31 cellular contexts compared by ENCODE assay signal in genomic region chr1:71717186-71717585, GRCh38.
"Had no signal": no experiment of that assay in that cellular context is flagged by ENCODE, and none has a peak within 500 bp of the region (broad histone marks: within the 10 kb centered on the region; RNA-seq: fewer than 3 reads in every experiment).

No MANE protein-coding gene starts in this region.

- ATAC-seq: activated CD8-positive, alpha-beta T cell treated with anti-CD3 and anti-CD28 coated beads for 36 hours; activated T-cell treated with anti-CD3 and anti-CD28 coated beads, Interleukin-2, amount 50 U/mL, for 72 hours; activated T-helper 17 cell treated with anti-CD3 and anti-CD28 coated beads, Interleukin-2, amount 50 U/mL, for 72 hours; PC-3 had no signal

- H3K4me3 ChIP-seq: adrenal gland, MG63, Peyer's patch, SJSA1 had no signal

- DNase-seq: activated CD4-positive, alpha-beta T cell treated with anti-CD3 and anti-CD28 coated beads, Interleukin-2, amount 10 ng/mL, durations not matched to agents 24 days and 14 days; activated CD4-positive, alpha-beta T cell treated with anti-CD3 and anti-CD28 coated beads, Interleukin-2, amount 50 U/mL, for 4 hours; activated CD8-positive, alpha-beta T cell treated with anti-CD3 and anti-CD28 coated beads for 36 hours; activated effector memory CD4-positive, alpha-beta T cell treated with anti-CD3 and anti-CD28 coated beads, Interleukin-2, amount 50 U/mL, for 16 hours; activated naive CD4-positive, alpha-beta T cell; activated naive CD8-positive, alpha-beta T cell treated with anti-CD3 and anti-CD28 coated beads, Interleukin-2, amount 10 ng/mL, durations not matched to agents 7 days and 5 days; activated T-cell treated with anti-CD3 and anti-CD28 coated beads, Interleukin-2, amount 50 U/mL, for 1 hour; activated T-cell treated with anti-CD3 and anti-CD28 coated beads, Interleukin-2, amount 50 U/mL, for 72 hours; adrenal gland; anterior cingulate cortex; caudate nucleus; Kasumi-1; MG63; NCI-H1048; NCI-H1105 treated with DMSO at 0.1 percent for 48 hours; NCI-H1436; NCI-H1930; NCI-H2081 treated with DMSO at 0.1 percent for 48 hours; NCI-H226; NCI-H446 treated with DMSO at 0.1 percent for 48 hours; NK-92 treated with Interleukin-12 subunit alpha and Interleukin-12 subunit beta, amount 100 ng/mL, for 24 hours; PC-3; Peyer's patch; RPMI8226; SHP77 treated with DMSO at 0.1 percent for 48 hours had no signal

- H3K36me3 Mint-ChIP-seq: activated naive CD4-positive, alpha-beta T cell treated with anti-CD3 and anti-CD28 coated beads, Interleukin-2, amount 50 U/mL, for 24 hours; activated naive CD8-positive, alpha-beta T cell treated with anti-CD3 and anti-CD28 coated beads, Interleukin-2, amount 10 ng/mL, durations not matched to agents 7 days and 5 days had no signal

- H3K4me3 Mint-ChIP-seq: activated CD4-positive, alpha-beta T cell treated with anti-CD3 and anti-CD28 coated beads, Interleukin-2, amount 10 ng/mL, durations not matched to agents 24 days and 14 days; activated CD8-positive, alpha-beta T cell treated with anti-CD3 and anti-CD28 coated beads for 36 hours; activated naive CD4-positive, alpha-beta T cell treated with anti-CD3 and anti-CD28 coated beads, Interleukin-2, amount 50 U/mL, for 24 hours; activated naive CD8-positive, alpha-beta T cell treated with anti-CD3 and anti-CD28 coated beads, Interleukin-2, amount 10 ng/mL, durations not matched to agents 7 days and 5 days; activated T-cell treated with anti-CD3 and anti-CD28 coated beads, Interleukin-2, amount 50 U/mL, for 72 hours; activated T-helper 17 cell treated with anti-CD3 and anti-CD28 coated beads, Interleukin-2, amount 50 U/mL, for 72 hours; brain; T-helper 1 cell treated with Interleukin-12 subunit alpha and Interleukin-12 subunit beta and Interleukin-4 antibody, amounts not matched to agents 30 μg/mL and 1 μg/mL, for 36 hours; T-helper 2 cell treated with Interferon-gamma antibody and Interleukin-4, amounts not matched to agents 5 μg/mL and 100 μg/mL, for 36 hours had no signal

- H3K9me3 Mint-ChIP-seq: activated CD4-positive, alpha-beta T cell treated with anti-CD3 and anti-CD28 coated beads, Interleukin-2, amount 10 ng/mL, durations not matched to agents 24 days and 14 days had no signal

- H3K27ac Mint-ChIP-seq: activated CD4-positive, alpha-beta T cell treated with anti-CD3 and anti-CD28 coated beads, Interleukin-2, amount 10 ng/mL, durations not matched to agents 24 days and 14 days; activated CD8-positive, alpha-beta T cell treated with anti-CD3 and anti-CD28 coated beads for 36 hours; activated naive CD4-positive, alpha-beta T cell treated with anti-CD3 and anti-CD28 coated beads, Interleukin-2, amount 50 U/mL, for 24 hours; activated naive CD8-positive, alpha-beta T cell treated with anti-CD3 and anti-CD28 coated beads, Interleukin-2, amount 10 ng/mL, durations not matched to agents 7 days and 5 days; activated T-cell treated with anti-CD3 and anti-CD28 coated beads, Interleukin-2, amount 50 U/mL, for 72 hours; activated T-helper 17 cell treated with anti-CD3 and anti-CD28 coated beads, Interleukin-2, amount 50 U/mL, for 72 hours; brain; T-helper 1 cell treated with Interleukin-12 subunit alpha and Interleukin-12 subunit beta and Interleukin-4 antibody, amounts not matched to agents 30 μg/mL and 1 μg/mL, for 36 hours; T-helper 2 cell treated with Interferon-gamma antibody and Interleukin-4, amounts not matched to agents 5 μg/mL and 100 μg/mL, for 36 hours had no signal

- H3K4me1 Mint-ChIP-seq: activated CD4-positive, alpha-beta T cell treated with anti-CD3 and anti-CD28 coated beads, Interleukin-2, amount 10 ng/mL, durations not matched to agents 24 days and 14 days; activated naive CD4-positive, alpha-beta T cell treated with anti-CD3 and anti-CD28 coated beads, Interleukin-2, amount 50 U/mL, for 24 hours; activated naive CD8-positive, alpha-beta T cell treated with anti-CD3 and anti-CD28 coated beads, Interleukin-2, amount 10 ng/mL, durations not matched to agents 7 days and 5 days; activated T-helper 17 cell treated with anti-CD3 and anti-CD28 coated beads, Interleukin-2, amount 50 U/mL, for 72 hours; brain had no signal

- H3K27me3 Mint-ChIP-seq: activated CD4-positive, alpha-beta T cell treated with anti-CD3 and anti-CD28 coated beads, Interleukin-2, amount 10 ng/mL, durations not matched to agents 24 days and 14 days; activated CD8-positive, alpha-beta T cell treated with anti-CD3 and anti-CD28 coated beads for 36 hours; activated naive CD4-positive, alpha-beta T cell treated with anti-CD3 and anti-CD28 coated beads, Interleukin-2, amount 50 U/mL, for 24 hours; activated naive CD8-positive, alpha-beta T cell treated with anti-CD3 and anti-CD28 coated beads, Interleukin-2, amount 10 ng/mL, durations not matched to agents 7 days and 5 days; activated T-helper 17 cell treated with anti-CD3 and anti-CD28 coated beads, Interleukin-2, amount 50 U/mL, for 72 hours had no signal
